8 cellular contexts compared by ENCODE assay signal in genomic region chr2:106296182-106296815, GRCh38.
"Had no signal": no experiment of that assay in that cellular context is flagged by ENCODE, and none has a peak within 500 bp of the region (broad histone marks: within the 10 kb centered on the region; RNA-seq: fewer than 3 reads in every experiment).

No MANE protein-coding gene starts in this region.

- H3K9me3 ChIP-seq: ovary, testis, upper lobe of right lung had no signal

- ATAC-seq: activated CD8-positive, alpha-beta T cell treated with anti-CD3 and anti-CD28 coated beads for 36 hours; upper lobe of right lung had no signal

- H3K36me3 ChIP-seq: cardiac muscle cell, ovary, upper lobe of right lung had no signal

- DNase-seq: activated CD8-positive, alpha-beta T cell treated with anti-CD3 and anti-CD28 coated beads for 36 hours; activated naive CD4-positive, alpha-beta T cell treated with Interleukin-2 at 50 U/mL for 16 hours; hippocampal formation; ovary; stimulated activated CD4-positive, alpha-beta T cell treated with anti-CD3 and anti-CD28 coated beads, Interleukin-2, amount 100 ng/mL, for 48 hours; testis; upper lobe of right lung had no signal

- H3K4me1 ChIP-seq: testis, upper lobe of right lung had no signal

- H3K27me3 ChIP-seq: cardiac muscle cell, ovary, testis, upper lobe of right lung had no signal

- H3K27ac ChIP-seq: cardiac muscle cell, ovary, testis, upper lobe of right lung had no signal

- H3K4me3 ChIP-seq: cardiac muscle cell, ovary, testis, upper lobe of right lung had no signal
